9 cellular contexts compared by ENCODE assay signal in genomic region chr6:52596371-52597028, GRCh38. TPM values are rescaled to one million over a fixed set of nuclear protein-coding genes. Genes with fewer than 3 reads are reported as not detected.
DNase-seq lines count a peak whose midpoint lies in the region; ATAC-seq, FAIRE-seq and TF ChIP-seq lines count a peak whose summit lies in the region.
"Had no signal": no experiment of that assay in that cellular context is flagged by ENCODE, and none has a peak within 500 bp of the region (broad histone marks: within the 10 kb centered on the region; RNA-seq: fewer than 3 reads in every experiment).

No MANE protein-coding gene starts in this region.

- no peak for TF ChIP-seq RAD21 in HepG2 (CRISPR knock-in tag; IDR thresholded peaks at IDR 0.05)

- H3F3A ChIP-seq in PC-3 (ENCODE audit: low read length, unreplicated experiment) = no peaks in the 10 kb centered on the region

- BruUV-seq in HepG2 (replicated peaks; lab: Mats Ljungman, UMichigan) (no TSS peak), PC-3 (replicated peaks; lab: Mats Ljungman, UMichigan) (no TSS peak)

- H3K9me2 ChIP-seq in PC-3 (replicated peaks; ENCODE audit: low read length) = no peaks in the 10 kb centered on the region

- peak; percentile 94 for DNase-seq in HepG2 (ENCODE audit: low spot score)
- no peak for DNase-seq in right lobe of liver
- DNase-seq in brain microvascular endothelial cell = peak; percentile 73
- peak; percentile 7 for DNase-seq in midbrain (lab: John Stamatoyannopoulos, UW)
- no peak for DNase-seq in RKO (ENCODE audit: low spot score)
- DNase-seq in NCI-H1092 treated with DMSO at 0.1 percent for 48 hours (lab: John Stamatoyannopoulos, UW) = no peak
- DNase-seq in HTR-8/SVneo (ENCODE audit: insufficient read length, low spot score) = no peak
- no peak for DNase-seq in PC-3
- DNase-seq: cerebellar nuclear complex had no signal

- peak overlapping the region; percentile 73 for H2AFZ ChIP-seq in HepG2 (ENCODE audit: low read length)
- no peak overlapping the region for H2AFZ ChIP-seq in PC-3 (ENCODE audit: low read length)

- H3K27ac ChIP-seq in HepG2 (ENCODE audit: extremely low read length, insufficient read depth, low read length) (peak overlapping the region; percentile 72), right lobe of liver (no peak overlapping the region), brain microvascular endothelial cell (peak overlapping the region; percentile 93), PC-3 (ENCODE audit: low read length) (no peak overlapping the region)

- intact Hi-C loops in HepG2 (cut with micrococcal nuclease; ENCODE audit: unreplicated experiment) (loop anchor here (1.0 to 5.0 kb wide), 2 partner anchors 79 to 314 kb away; partner anchors contain the start of gene MCM3), right lobe of liver (cut with DNase I) (loop anchor here in 1 of 2 donors (10.0 kb wide), 1 partner anchor 182 kb away; no protein-coding TSS in a partner anchor), PC-3 (cut with micrococcal nuclease) (loop anchor here (5.0 kb wide), 1 partner anchor 66 kb away; no protein-coding TSS in a partner anchor)

- TF ChIP-seq EP300 in HepG2 (IDR thresholded peaks at IDR 0.05; ENCODE audit: low read depth in 2 of 2, low read length in 2 of 2) (peak; percentile 26 to 60; a peak in 1 of 4 replicates), HepG2 (CRISPR knock-in tag; IDR thresholded peaks at IDR 0.05; ENCODE audit: borderline replicate concordance) (peak; percentile 7; the same call in 1 of the 2 replicates)

- H3K36me3 ChIP-seq in HepG2 (replicated peaks in 1 of 2; ENCODE audit: control insufficient read depth in 1 of 2, insufficient read depth in 2 of 2, low read length in 2 of 2) (no peaks in the 10 kb centered on the region), right lobe of liver (no peaks in the 10 kb centered on the region), brain microvascular endothelial cell (replicated peaks) (no peaks in the 10 kb centered on the region), PC-3 (ENCODE audit: low read depth, low read length) (no peaks in the 10 kb centered on the region)

- FAIRE-seq in HepG2 (lab: Jason Lieb, UNC) (peak; percentile 90), HTR-8/SVneo (lab: Jason Lieb, UNC) (no peak)

- peak; percentile 73 for ATAC-seq in HepG2
- ATAC-seq in right lobe of liver = no peak
- ATAC-seq in PC-3 = no peak

- TF ChIP-seq POLR2A in HepG2 (IDR thresholded peaks at IDR 0.05; ENCODE audit: insufficient read depth in 1 of 2, low read depth in 2 of 2, low read length in 2 of 2) = no peak
- TF ChIP-seq POLR2A in right lobe of liver (IDR thresholded peaks at IDR 0.05) = no peak

- no peaks in the 10 kb centered on the region for H3K27me3 ChIP-seq in HepG2 (ENCODE audit: control insufficient read depth in 1 of 2, insufficient read depth in 2 of 2, low read length in 2 of 2)
- H3K27me3 ChIP-seq in right lobe of liver = no peaks in the 10 kb centered on the region
- no peaks in the 10 kb centered on the region for H3K27me3 ChIP-seq in brain microvascular endothelial cell (replicated peaks)
- no peaks in the 10 kb centered on the region for H3K27me3 ChIP-seq in PC-3 (ENCODE audit: low read length)

- peak overlapping the region; percentile 57 for H3K9ac ChIP-seq in HepG2 (ENCODE audit: insufficient read depth, low read depth, low read length)
- no peak overlapping the region for H3K9ac ChIP-seq in PC-3 (ENCODE audit: low read length)

- H3K4me3 ChIP-seq in HepG2 (replicated peaks in 1 of 3; ENCODE audit: insufficient read depth in 1 of 3, low read depth in 2 of 3, low read length in 3 of 3) (peak overlapping the region in 2 of 3 experiments; percentile 13 to 56; a peak in 2 of 6 replicates), right lobe of liver (no peak overlapping the region), brain microvascular endothelial cell (ENCODE audit: low read depth, low read length) (no peak overlapping the region), PC-3 (ENCODE audit: low read length) (no peak overlapping the region)

- CTCF ChIA-PET in HepG2 (lab: Yijun Ruan, JAX; ENCODE audit: low intra/inter-chr PET ratio, low total read pairs) (interaction anchor here (1.1 kb wide), 1 partner anchor 20 kb away, joined by 3 read pairs; no protein-coding TSS in a partner anchor), PC-3 (lab: Charles Lee) (no interaction called here)

- H3K4me1 ChIP-seq in HepG2 (ENCODE audit: insufficient read depth, low read length) (peaks cover 74% of the 10 kb centered on the region), right lobe of liver (peaks cover 0 to 9% (median 0%) of the 10 kb centered on the region in 4 donors), PC-3 (ENCODE audit: insufficient read depth, low read length) (0 out of 2 replicates have a peak, but pooled peaks cover 7% of the 10 kb centered on the region)

- H3K4me2 ChIP-seq in HepG2 (ENCODE audit: low read depth, low read length) (peak overlapping the region; percentile 84), PC-3 (ENCODE audit: low read length) (no peak overlapping the region)

- in situ Hi-C loops in HepG2 (cut with HindIII; ENCODE audit: extremely low pct_ligation_motif_present, low pct_unique_long_range_greater_than_20kb) = loop anchor here (5.0 kb wide), 2 partner anchors 66 to 179 kb away; no protein-coding TSS in a partner anchor
- in situ Hi-C loops in brain microvascular endothelial cell (cut with HindIII; ENCODE audit: low pct_ligation_motif_present, low sequenced_read_pairs) = no loop called here

- POLR2A ChIA-PET in HepG2 (lab: Yijun Ruan, JAX) = interaction anchor here (1.1 to 6.6 kb wide), 11 partner anchors 20 to 469 kb away, joined by 3 to 133 read pairs (median 5); partner anchors contain the start of genes EFHC1, FBXO9, GSTA4 and TRAM2
- POLR2A ChIA-PET in PC-3 (lab: Charles Lee; ENCODE audit: unreplicated experiment) = no interaction called here

- no peaks in the 10 kb centered on the region for H4K20me1 ChIP-seq in HepG2 (ENCODE audit: insufficient read depth, low read length)
- H4K20me1 ChIP-seq in PC-3 (ENCODE audit: low read length) = no peaks in the 10 kb centered on the region

- WGBS in HepG2 (ENCODE audit: low lambda C conversion rate) = 8% methylated on average over 2 of the region's 2 CpGs
- 57% methylated on average over 2 of the region's 2 CpGs for WGBS in right lobe of liver (ENCODE audit: insufficient coverage, low coverage, low lambda C conversion rate, missing lambda C conversion rate)

- TF ChIP-seq CTCF in HepG2 (CRISPR knock-in tag; IDR thresholded peaks at IDR 0.05) = 0 out of 2 replicates have a peak, but pooled peaks have one; percentile 21
- no peak for TF ChIP-seq CTCF in right lobe of liver (IDR thresholded peaks at IDR 0.05)
- no peak for TF ChIP-seq CTCF in brain microvascular endothelial cell (IDR thresholded peaks at IDR 0.05; ENCODE audit: low read depth, low read length, missing control alignments)
- TF ChIP-seq CTCF in PC-3 (conservative IDR thresholded peaks at IDR 0.05; ENCODE audit: low read depth, low read length) = no peak

- H3K79me2 ChIP-seq in HepG2 (ENCODE audit: insufficient read depth, low read length) (no peaks in the 10 kb centered on the region), PC-3 (ENCODE audit: low read length) (no peaks in the 10 kb centered on the region)

- H3K9me3 ChIP-seq in HepG2 (ENCODE audit: low read length) (no peaks in the 10 kb centered on the region), right lobe of liver (no peaks in the 10 kb centered on the region), PC-3 (ENCODE audit: low read length) (no peaks in the 10 kb centered on the region)

TF ChIP-seq in HepG2, 621 proteins besides CTCF, POLR2A, EP300 and RAD21 (continues in another document):
- TF ChIP-seq FOSL2 (CRISPR knock-in tag; IDR thresholded peaks at IDR 0.05) (no peak; the same call in 1 of the 2 replicates), ZFP36 (IDR thresholded peaks at IDR 0.05; ENCODE audit: borderline replicate concordance, low read depth, low read length, partially characterized antibody) (no peak), ZBTB7B (CRISPR knock-in tag; IDR thresholded peaks at IDR 0.05) (peak; percentile 56; the same call in 1 of the 2 replicates), SIX4 (CRISPR knock-in tag; IDR thresholded peaks at IDR 0.05) (no peak), SOX6 (IDR thresholded peaks at IDR 0.05) (no peak), SOX6 (CRISPR knock-in tag; IDR thresholded peaks at IDR 0.05) (peak; percentile 70; the same call in 1 of the 2 replicates), ZNF879 (CRISPR knock-in tag; IDR thresholded peaks at IDR 0.05) (no peak)

RNA-seq across cellular contexts. Expression of gene TRAM2, which starts 19.6 kb away (rescaled TPM):
- total RNA-seq in HepG2 (2016; rRNA removed; fragmentation: Illumina TruSeq; extraction: Trizol) (40.5 and 49.1 TPM in 2 replicates), right lobe of liver (10 to 100 TPM; 16.1 to 24.8 (median 17.8) TPM), PC-3 (2014; rRNA removed) (17.7 and 19.6 TPM in 2 replicates)
- 4.0 and 4.7 TPM in 2 replicates for total RNA-seq in HepG2 (2016; cell fraction: cytosol; rRNA removed; fragmentation: Illumina TruSeq; extraction: Trizol; ENCODE audit: low read depth)
- total RNA-seq in HepG2 (2016; cell fraction: insoluble cytoplasmic fraction; rRNA removed; fragmentation: Illumina TruSeq; extraction: Trizol) = 36.8 and 47.0 TPM in 2 replicates
- 24.9 and 25.7 TPM in 2 replicates for total RNA-seq in HepG2 (2016; cell fraction: membrane; rRNA removed; fragmentation: Illumina TruSeq; extraction: Trizol)
- 50.0 and 60.1 TPM in 2 replicates for total RNA-seq in HepG2 (2016; cell fraction: nucleus; rRNA removed; fragmentation: Illumina TruSeq; extraction: Trizol)
- polyA plus RNA-seq in HepG2 (2011; rRNA removed) = 68.2 and 72.5 TPM in 2 replicates
- 51.1 and 62.3 TPM in 2 replicates for polyA plus RNA-seq in HepG2 (2011; cell fraction: cytosol; rRNA removed)
- 100.0 and 109 TPM in 2 replicates for polyA plus RNA-seq in HepG2 (2011; cell fraction: nucleus; rRNA removed)
- 42.0 and 55.5 TPM in 2 replicates for polyA plus RNA-seq in HepG2 (2012)
- 2.3 and 2.5 TPM in 2 replicates for polyA plus RNA-seq in HepG2 (2016; cell fraction: cytosol; fragmentation: Illumina TruSeq; extraction: Trizol; ENCODE audit: low read depth)
- polyA plus RNA-seq in HepG2 (2016; cell fraction: insoluble cytoplasmic fraction; fragmentation: Illumina TruSeq; extraction: Trizol; ENCODE audit: low read depth) = 27.8 and 31.3 TPM in 2 replicates
- polyA plus RNA-seq in HepG2 (2016; cell fraction: membrane; fragmentation: Illumina TruSeq; extraction: Trizol; ENCODE audit: low read depth) = 11.1 and 12.4 TPM in 2 replicates
- 72.8 and 73.2 TPM in 2 replicates for polyA plus RNA-seq in HepG2 (2016; cell fraction: nucleus; fragmentation: Illumina TruSeq; extraction: Trizol; ENCODE audit: insufficient read depth, low read depth)
- 21.3 and 119 TPM in 2 replicates for polyA minus RNA-seq in HepG2 (2011; rRNA and poly(A)+ RNA removed; ENCODE audit: low replicate concordance)
- polyA minus RNA-seq in HepG2 (2011; cell fraction: cytosol; rRNA and poly(A)+ RNA removed) = 67.1 and 80.2 TPM in 2 replicates
- 60.0 and 64.5 TPM in 2 replicates for polyA minus RNA-seq in HepG2 (2011; cell fraction: nucleus; rRNA and poly(A)+ RNA removed)

Comparison
In these comparisons a context has a peak if more than half of its experiments do, and no peak if none do; other contexts are left out.
1. DNase-seq: peak in HepG2 (single experiment), brain microvascular endothelial cell (single experiment) and midbrain (single experiment); none in right lobe of liver (0 of 3), RKO (single experiment), NCI-H1092 treated with DMSO at 0.1 percent for 48 hours (single experiment), HTR-8/SVneo (single experiment) and PC-3 (single experiment).
2. H3K27ac ChIP-seq: peak in HepG2 (single experiment) and brain microvascular endothelial cell (single experiment); none in right lobe of liver (0 of 3) and PC-3 (single experiment).
3. H3K4me3 ChIP-seq: peak in HepG2 (2 of 3); none in right lobe of liver (0 of 3), brain microvascular endothelial cell (single experiment) and PC-3 (single experiment).